Comparison of ENCODE assay signal across 1 cellular context in the genomic region with DNA sequence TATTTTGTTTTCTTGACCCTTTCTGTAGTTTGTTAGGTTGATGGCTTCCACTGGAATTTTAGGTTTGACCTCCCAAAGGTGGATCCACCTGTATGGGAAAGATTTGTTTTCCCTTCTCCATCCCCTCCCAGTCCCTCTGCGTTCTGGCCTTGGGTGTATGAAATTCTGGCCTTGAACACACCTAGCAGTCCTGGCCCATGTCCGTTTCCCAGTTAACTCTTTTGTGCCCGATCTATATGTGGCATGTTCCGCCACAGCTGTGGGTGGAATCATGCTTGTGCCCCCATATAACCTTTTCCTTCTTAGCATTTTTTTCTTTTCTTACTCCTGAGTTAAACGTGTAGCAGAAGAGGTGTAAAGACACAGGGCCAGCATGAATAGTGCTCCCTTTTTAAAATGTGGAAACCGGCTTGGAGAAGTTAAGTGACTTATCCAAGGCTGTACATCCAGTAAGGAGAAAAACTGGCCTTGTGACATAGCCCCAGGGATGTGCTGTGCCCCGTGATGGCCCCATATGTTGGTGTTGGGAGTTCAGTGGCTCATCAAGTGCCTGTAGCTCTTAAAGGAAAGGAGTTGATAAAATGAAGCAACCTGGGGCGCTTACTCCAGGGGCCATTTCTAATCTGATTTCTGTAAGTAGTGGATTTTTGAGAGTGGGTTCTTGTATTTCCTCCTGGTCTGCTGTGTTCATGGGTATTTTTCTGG.
TF ChIP-seq lines count a peak whose summit lies in the region.

No MANE protein-coding gene starts in this region.

TF ChIP-seq in HepG2, 621 proteins besides CTCF, POLR2A, EP300 and RAD21 (continued from another document and continues in another):
- TF ChIP-seq ONECUT2 (CRISPR knock-in tag; IDR thresholded peaks at IDR 0.05) (0 out of 2 replicates have a peak, but pooled peaks have one; percentile 40), HHEX (CRISPR knock-in tag; IDR thresholded peaks at IDR 0.05) (0 out of 2 replicates have a peak, but pooled peaks have one; percentile 36), NONO (IDR thresholded peaks at IDR 0.05) (no peak), NONO (CRISPR knock-in tag; conservative IDR thresholded peaks at IDR 0.05) (0 out of 2 replicates have a peak, but pooled peaks have one; percentile 29), BRD4 (CRISPR knock-in tag; IDR thresholded peaks at IDR 0.05) (0 out of 2 replicates have a peak, but pooled peaks have one; percentile 51), SIN3B (IDR thresholded peaks at IDR 0.05; ENCODE audit: low read length) (no peak), YEATS4 (CRISPR knock-in tag; IDR thresholded peaks at IDR 0.05; ENCODE audit: borderline replicate concordance) (no peak; the same call in 1 of the 2 replicates), THAP11 (CRISPR knock-in tag; IDR thresholded peaks at IDR 0.05) (no peak), ATM (IDR thresholded peaks at IDR 0.05; ENCODE audit: borderline replicate concordance) (no peak), ZNF121 (CRISPR knock-in tag; IDR thresholded peaks at IDR 0.05) (peak; percentile 10; the same call in 1 of the 2 replicates), CEBPG (CRISPR knock-in tag; IDR thresholded peaks at IDR 0.05) (peak; percentile 55), ZNF138 (CRISPR knock-in tag; IDR thresholded peaks at IDR 0.05; ENCODE audit: low read depth) (no peak), NCOA2 (CRISPR knock-in tag; IDR thresholded peaks at IDR 0.05) (peak; percentile 86), ZNF143 (CRISPR knock-in tag; IDR thresholded peaks at IDR 0.05) (no peak), SNAPC2 (CRISPR knock-in tag; IDR thresholded peaks at IDR 0.05) (no peak), ZNF230 (CRISPR knock-in tag; IDR thresholded peaks at IDR 0.05) (no peak), PHF21A (CRISPR knock-in tag; IDR thresholded peaks at IDR 0.05) (no peak), ZNF567 (CRISPR knock-in tag; IDR thresholded peaks at IDR 0.05; ENCODE audit: borderline replicate concordance) (no peak), HMG20B (CRISPR knock-in tag; conservative IDR thresholded peaks at IDR 0.05) (0 out of 2 replicates have a peak, but pooled peaks have one; percentile 29), ZSCAN22 (CRISPR knock-in tag; IDR thresholded peaks at IDR 0.05) (no peak), ZKSCAN8 (CRISPR knock-in tag; IDR thresholded peaks at IDR 0.05; ENCODE audit: borderline replicate concordance) (0 out of 2 replicates have a peak, but pooled peaks have one; percentile 45), JARID2 (CRISPR knock-in tag; IDR thresholded peaks at IDR 0.05; ENCODE audit: insufficient replicate concordance) (no peak), CHD2 (IDR thresholded peaks at IDR 0.05; ENCODE audit: low read depth, low read length) (no peak), IKZF4 (CRISPR knock-in tag; IDR thresholded peaks at IDR 0.05; ENCODE audit: borderline replicate concordance, low read depth, not compliant biosample characterization) (no peak), NR2F6 (IDR thresholded peaks at IDR 0.05) (peak; percentile 47), NR2F6 (CRISPR knock-in tag; IDR thresholded peaks at IDR 0.05) (peak; percentile 73; the same call in 1 of the 2 replicates), MTF2 (CRISPR knock-in tag; IDR thresholded peaks at IDR 0.05; ENCODE audit: borderline replicate concordance) (no peak)
- TF ChIP-seq, protein P1, sequence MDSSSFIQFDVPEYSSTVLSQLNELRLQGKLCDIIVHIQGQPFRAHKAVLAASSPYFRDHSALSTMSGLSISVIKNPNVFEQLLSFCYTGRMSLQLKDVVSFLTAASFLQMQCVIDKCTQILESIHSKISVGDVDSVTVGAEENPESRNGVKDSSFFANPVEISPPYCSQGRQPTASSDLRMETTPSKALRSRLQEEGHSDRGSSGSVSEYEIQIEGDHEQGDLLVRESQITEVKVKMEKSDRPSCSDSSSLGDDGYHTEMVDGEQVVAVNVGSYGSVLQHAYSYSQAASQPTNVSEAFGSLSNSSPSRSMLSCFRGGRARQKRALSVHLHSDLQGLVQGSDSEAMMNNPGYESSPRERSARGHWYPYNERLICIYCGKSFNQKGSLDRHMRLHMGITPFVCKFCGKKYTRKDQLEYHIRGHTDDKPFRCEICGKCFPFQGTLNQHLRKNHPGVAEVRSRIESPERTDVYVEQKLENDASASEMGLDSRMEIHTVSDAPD (CRISPR knock-in tag; IDR thresholded peaks at IDR 0.05) = no peak
- TF ChIP-seq, protein P2, sequence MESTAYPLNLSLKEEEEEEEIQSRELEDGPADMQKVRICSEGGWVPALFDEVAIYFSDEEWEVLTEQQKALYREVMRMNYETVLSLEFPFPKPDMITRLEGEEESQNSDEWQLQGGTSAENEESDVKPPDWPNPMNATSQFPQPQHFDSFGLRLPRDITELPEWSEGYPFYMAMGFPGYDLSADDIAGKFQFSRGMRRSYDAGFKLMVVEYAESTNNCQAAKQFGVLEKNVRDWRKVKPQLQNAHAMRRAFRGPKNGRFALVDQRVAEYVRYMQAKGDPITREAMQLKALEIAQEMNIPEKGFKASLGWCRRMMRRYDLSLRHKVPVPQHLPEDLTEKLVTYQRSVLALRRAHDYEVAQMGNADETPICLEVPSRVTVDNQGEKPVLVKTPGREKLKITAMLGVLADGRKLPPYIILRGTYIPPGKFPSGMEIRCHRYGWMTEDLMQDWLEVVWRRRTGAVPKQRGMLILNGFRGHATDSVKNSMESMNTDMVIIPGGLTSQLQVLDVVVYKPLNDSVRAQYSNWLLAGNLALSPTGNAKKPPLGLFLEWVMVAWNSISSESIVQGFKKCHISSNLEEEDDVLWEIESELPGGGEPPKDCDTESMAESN (CRISPR knock-in tag; conservative IDR thresholded peaks at IDR 0.05) = no peak
- TF ChIP-seq, protein P3, sequence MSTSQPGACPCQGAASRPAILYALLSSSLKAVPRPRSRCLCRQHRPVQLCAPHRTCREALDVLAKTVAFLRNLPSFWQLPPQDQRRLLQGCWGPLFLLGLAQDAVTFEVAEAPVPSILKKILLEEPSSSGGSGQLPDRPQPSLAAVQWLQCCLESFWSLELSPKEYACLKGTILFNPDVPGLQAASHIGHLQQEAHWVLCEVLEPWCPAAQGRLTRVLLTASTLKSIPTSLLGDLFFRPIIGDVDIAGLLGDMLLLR (CRISPR knock-in tag; IDR thresholded peaks at IDR 0.05) = no peak
- TF ChIP-seq, protein P4, sequence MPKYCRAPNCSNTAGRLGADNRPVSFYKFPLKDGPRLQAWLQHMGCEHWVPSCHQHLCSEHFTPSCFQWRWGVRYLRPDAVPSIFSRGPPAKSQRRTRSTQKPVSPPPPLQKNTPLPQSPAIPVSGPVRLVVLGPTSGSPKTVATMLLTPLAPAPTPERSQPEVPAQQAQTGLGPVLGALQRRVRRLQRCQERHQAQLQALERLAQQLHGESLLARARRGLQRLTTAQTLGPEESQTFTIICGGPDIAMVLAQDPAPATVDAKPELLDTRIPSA (CRISPR knock-in tag; IDR thresholded peaks at IDR 0.05; ENCODE audit: borderline replicate concordance) = no peak
- TF ChIP-seq, protein P5, sequence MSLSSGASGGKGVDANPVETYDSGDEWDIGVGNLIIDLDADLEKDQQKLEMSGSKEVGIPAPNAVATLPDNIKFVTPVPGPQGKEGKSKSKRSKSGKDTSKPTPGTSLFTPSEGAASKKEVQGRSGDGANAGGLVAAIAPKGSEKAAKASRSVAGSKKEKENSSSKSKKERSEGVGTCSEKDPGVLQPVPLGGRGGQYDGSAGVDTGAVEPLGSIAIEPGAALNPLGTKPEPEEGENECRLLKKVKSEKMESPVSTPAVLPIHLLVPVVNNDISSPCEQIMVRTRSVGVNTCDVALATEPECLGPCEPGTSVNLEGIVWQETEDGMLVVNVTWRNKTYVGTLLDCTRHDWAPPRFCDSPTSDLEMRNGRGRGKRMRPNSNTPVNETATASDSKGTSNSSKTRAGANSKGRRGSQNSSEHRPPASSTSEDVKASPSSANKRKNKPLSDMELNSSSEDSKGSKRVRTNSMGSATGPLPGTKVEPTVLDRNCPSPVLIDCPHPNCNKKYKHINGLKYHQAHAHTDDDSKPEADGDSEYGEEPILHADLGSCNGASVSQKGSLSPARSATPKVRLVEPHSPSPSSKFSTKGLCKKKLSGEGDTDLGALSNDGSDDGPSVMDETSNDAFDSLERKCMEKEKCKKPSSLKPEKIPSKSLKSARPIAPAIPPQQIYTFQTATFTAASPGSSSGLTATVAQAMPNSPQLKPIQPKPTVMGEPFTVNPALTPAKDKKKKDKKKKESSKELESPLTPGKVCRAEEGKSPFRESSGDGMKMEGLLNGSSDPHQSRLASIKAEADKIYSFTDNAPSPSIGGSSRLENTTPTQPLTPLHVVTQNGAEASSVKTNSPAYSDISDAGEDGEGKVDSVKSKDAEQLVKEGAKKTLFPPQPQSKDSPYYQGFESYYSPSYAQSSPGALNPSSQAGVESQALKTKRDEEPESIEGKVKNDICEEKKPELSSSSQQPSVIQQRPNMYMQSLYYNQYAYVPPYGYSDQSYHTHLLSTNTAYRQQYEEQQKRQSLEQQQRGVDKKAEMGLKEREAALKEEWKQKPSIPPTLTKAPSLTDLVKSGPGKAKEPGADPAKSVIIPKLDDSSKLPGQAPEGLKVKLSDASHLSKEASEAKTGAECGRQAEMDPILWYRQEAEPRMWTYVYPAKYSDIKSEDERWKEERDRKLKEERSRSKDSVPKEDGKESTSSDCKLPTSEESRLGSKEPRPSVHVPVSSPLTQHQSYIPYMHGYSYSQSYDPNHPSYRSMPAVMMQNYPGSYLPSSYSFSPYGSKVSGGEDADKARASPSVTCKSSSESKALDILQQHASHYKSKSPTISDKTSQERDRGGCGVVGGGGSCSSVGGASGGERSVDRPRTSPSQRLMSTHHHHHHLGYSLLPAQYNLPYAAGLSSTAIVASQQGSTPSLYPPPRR (CRISPR knock-in tag; IDR thresholded peaks at IDR 0.05; ENCODE audit: borderline replicate concordance) = peak; percentile 78; the same call in 1 of the 2 replicates
- TF ChIP-seq, protein P6, sequence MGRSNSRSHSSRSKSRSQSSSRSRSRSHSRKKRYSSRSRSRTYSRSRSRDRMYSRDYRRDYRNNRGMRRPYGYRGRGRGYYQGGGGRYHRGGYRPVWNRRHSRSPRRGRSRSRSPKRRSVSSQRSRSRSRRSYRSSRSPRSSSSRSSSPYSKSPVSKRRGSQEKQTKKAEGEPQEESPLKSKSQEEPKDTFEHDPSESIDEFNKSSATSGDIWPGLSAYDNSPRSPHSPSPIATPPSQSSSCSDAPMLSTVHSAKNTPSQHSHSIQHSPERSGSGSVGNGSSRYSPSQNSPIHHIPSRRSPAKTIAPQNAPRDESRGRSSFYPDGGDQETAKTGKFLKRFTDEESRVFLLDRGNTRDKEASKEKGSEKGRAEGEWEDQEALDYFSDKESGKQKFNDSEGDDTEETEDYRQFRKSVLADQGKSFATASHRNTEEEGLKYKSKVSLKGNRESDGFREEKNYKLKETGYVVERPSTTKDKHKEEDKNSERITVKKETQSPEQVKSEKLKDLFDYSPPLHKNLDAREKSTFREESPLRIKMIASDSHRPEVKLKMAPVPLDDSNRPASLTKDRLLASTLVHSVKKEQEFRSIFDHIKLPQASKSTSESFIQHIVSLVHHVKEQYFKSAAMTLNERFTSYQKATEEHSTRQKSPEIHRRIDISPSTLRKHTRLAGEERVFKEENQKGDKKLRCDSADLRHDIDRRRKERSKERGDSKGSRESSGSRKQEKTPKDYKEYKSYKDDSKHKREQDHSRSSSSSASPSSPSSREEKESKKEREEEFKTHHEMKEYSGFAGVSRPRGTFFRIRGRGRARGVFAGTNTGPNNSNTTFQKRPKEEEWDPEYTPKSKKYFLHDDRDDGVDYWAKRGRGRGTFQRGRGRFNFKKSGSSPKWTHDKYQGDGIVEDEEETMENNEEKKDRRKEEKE (IDR thresholded peaks at IDR 0.05) = no peak
- TF ChIP-seq, protein P7, sequence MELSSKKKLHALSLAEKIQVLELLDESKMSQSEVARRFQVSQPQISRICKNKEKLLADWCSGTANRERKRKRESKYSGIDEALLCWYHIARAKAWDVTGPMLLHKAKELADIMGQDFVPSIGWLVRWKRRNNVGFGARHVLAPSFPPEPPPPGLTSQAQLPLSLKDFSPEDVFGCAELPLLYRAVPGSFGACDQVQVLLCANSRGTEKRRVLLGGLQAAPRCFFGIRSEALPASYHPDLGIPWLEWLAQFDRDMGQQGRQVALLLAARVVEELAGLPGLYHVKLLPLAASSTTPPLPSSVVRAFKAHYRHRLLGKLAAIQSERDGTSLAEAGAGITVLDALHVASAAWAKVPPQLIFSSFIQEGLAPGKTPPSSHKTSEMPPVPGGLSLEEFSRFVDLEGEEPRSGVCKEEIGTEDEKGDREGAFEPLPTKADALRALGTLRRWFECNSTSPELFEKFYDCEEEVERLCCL (CRISPR knock-in tag; IDR thresholded peaks at IDR 0.05; ENCODE audit: borderline replicate concordance) = no peak
- TF ChIP-seq, protein P8, sequence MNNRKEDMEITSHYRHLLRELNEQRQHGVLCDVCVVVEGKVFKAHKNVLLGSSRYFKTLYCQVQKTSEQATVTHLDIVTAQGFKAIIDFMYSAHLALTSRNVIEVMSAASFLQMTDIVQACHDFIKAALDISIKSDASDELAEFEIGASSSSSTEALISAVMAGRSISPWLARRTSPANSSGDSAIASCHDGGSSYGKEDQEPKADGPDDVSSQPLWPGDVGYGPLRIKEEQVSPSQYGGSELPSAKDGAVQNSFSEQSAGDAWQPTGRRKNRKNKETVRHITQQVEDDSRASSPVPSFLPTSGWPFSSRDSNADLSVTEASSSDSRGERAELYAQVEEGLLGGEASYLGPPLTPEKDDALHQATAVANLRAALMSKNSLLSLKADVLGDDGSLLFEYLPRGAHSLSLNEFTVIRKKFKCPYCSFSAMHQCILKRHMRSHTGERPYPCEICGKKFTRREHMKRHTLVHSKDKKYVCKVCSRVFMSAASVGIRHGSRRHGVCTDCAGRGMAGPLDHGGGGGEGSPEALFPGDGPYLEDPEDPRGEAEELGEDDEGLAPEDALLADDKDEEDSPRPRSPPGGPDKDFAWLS (CRISPR knock-in tag; IDR thresholded peaks at IDR 0.05; ENCODE audit: borderline replicate concordance) = no peak
- TF ChIP-seq, protein P9, sequence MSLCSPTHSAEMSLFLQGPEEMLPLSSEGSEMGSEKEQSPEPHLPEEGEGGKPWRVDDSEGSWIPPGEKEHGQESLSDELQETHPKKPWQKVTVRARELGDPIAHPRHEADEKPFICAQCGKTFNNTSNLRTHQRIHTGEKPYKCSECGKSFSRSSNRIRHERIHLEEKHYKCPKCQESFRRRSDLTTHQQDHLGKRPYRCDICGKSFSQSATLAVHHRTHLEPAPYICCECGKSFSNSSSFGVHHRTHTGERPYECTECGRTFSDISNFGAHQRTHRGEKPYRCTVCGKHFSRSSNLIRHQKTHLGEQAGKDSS (CRISPR knock-in tag; IDR thresholded peaks at IDR 0.05; ENCODE audit: borderline replicate concordance, low read depth) = peak; percentile 39; the same call in 1 of the 2 replicates
- TF ChIP-seq, protein P10, sequence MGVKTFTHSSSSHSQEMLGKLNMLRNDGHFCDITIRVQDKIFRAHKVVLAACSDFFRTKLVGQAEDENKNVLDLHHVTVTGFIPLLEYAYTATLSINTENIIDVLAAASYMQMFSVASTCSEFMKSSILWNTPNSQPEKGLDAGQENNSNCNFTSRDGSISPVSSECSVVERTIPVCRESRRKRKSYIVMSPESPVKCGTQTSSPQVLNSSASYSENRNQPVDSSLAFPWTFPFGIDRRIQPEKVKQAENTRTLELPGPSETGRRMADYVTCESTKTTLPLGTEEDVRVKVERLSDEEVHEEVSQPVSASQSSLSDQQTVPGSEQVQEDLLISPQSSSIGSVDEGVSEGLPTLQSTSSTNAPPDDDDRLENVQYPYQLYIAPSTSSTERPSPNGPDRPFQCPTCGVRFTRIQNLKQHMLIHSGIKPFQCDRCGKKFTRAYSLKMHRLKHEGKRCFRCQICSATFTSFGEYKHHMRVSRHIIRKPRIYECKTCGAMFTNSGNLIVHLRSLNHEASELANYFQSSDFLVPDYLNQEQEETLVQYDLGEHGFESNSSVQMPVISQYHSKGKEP (CRISPR knock-in tag; IDR thresholded peaks at IDR 0.05) = no peak
